1 cellular context compared by ENCODE assay signal in genomic region chr4:152936446-152937279, GRCh38.
TF ChIP-seq lines count a peak whose summit lies in the region.

No MANE protein-coding gene starts in this region.

TF ChIP-seq in HEK293, 187 proteins besides CTCF, POLR2A, EP300 and RAD21 (continued from another document and continues in another):
- TF ChIP-seq ZNF449 (tag by site-specific recombination; IDR thresholded peaks at IDR 0.05) = no peak
- no peak for TF ChIP-seq ZNF423 (tag by site-specific recombination; IDR thresholded peaks at IDR 0.05)
- peak; percentile 75 for TF ChIP-seq ZBTB26 (tag by site-specific recombination; optimal IDR thresholded peaks at IDR 0.05)
- peak; percentile 97 for TF ChIP-seq ZBTB48 (tag by site-specific recombination; IDR thresholded peaks at IDR 0.05)
- no peak for TF ChIP-seq KLF9 (tag by site-specific recombination; IDR thresholded peaks at IDR 0.05; ENCODE audit: low read depth)
- TF ChIP-seq ZNF26 (tag by site-specific recombination; IDR thresholded peaks at IDR 0.05) = no peak
- TF ChIP-seq ZNF544 (tag by site-specific recombination; IDR thresholded peaks at IDR 0.05) = no peak
- no peak for TF ChIP-seq ZNF561 (tag by site-specific recombination; IDR thresholded peaks at IDR 0.05; ENCODE audit: borderline replicate concordance)
- TF ChIP-seq ZBTB10 (tag by site-specific recombination; IDR thresholded peaks at IDR 0.05) = peak; percentile 14; the same call in 1 of the 2 replicates
- no peak for TF ChIP-seq ZNF211 (tag by site-specific recombination; IDR thresholded peaks at IDR 0.05; ENCODE audit: low read depth)
- TF ChIP-seq ZNF280C (tag by site-specific recombination; IDR thresholded peaks at IDR 0.05) = no peak
- no peak for TF ChIP-seq ZNF23 (tag by site-specific recombination; IDR thresholded peaks at IDR 0.05; ENCODE audit: borderline replicate concordance)
- TF ChIP-seq TSHZ1 (tag by site-specific recombination; IDR thresholded peaks at IDR 0.05; ENCODE audit: borderline replicate concordance) = no peak
- TF ChIP-seq GLIS2 (tag by site-specific recombination; IDR thresholded peaks at IDR 0.05) = no peak
- TF ChIP-seq ZNF266 (tag by site-specific recombination; IDR thresholded peaks at IDR 0.05; ENCODE audit: low read depth) = no peak
- peak; percentile 77 for TF ChIP-seq ZNF341 (tag by site-specific recombination; IDR thresholded peaks at IDR 0.05; ENCODE audit: low read depth)
- no peak for TF ChIP-seq ZSCAN30 (tag by site-specific recombination; IDR thresholded peaks at IDR 0.05)
- no peak for TF ChIP-seq ZNF311 (tag by site-specific recombination; IDR thresholded peaks at IDR 0.05; ENCODE audit: borderline replicate concordance)
- no peak for TF ChIP-seq MEIS1 (CRISPR knock-in tag; IDR thresholded peaks at IDR 0.05; ENCODE audit: borderline replicate concordance)
- no peak for TF ChIP-seq ZNF513 (tag by site-specific recombination; IDR thresholded peaks at IDR 0.05)
- no peak for TF ChIP-seq ZNF121 (tag by site-specific recombination; IDR thresholded peaks at IDR 0.05)
- no peak for TF ChIP-seq HOXD13 (CRISPR knock-in tag; IDR thresholded peaks at IDR 0.05; ENCODE audit: borderline replicate concordance)
- TF ChIP-seq ZFP3 (tag by site-specific recombination; IDR thresholded peaks at IDR 0.05; ENCODE audit: low read depth) = no peak
- no peak for TF ChIP-seq IKZF3 (tag by site-specific recombination; IDR thresholded peaks at IDR 0.05)
- TF ChIP-seq ZNF629 (tag by site-specific recombination; IDR thresholded peaks at IDR 0.05) = no peak
- TF ChIP-seq ZNF248 (tag by site-specific recombination; IDR thresholded peaks at IDR 0.05) = no peak
- TF ChIP-seq PRDM2 (tag by site-specific recombination; IDR thresholded peaks at IDR 0.05; ENCODE audit: borderline replicate concordance) = no peak
- no peak for TF ChIP-seq ZNF292 (tag by site-specific recombination; IDR thresholded peaks at IDR 0.05; ENCODE audit: borderline replicate concordance, low read depth)
- TF ChIP-seq PRDM6 (tag by site-specific recombination; IDR thresholded peaks at IDR 0.05) = no peak
- TF ChIP-seq HOXC10 (CRISPR knock-in tag; IDR thresholded peaks at IDR 0.05) = no peak
- TF ChIP-seq ZNF664 (tag by site-specific recombination; IDR thresholded peaks at IDR 0.05) = no peak
- no peak for TF ChIP-seq ZNF645 (tag by site-specific recombination; IDR thresholded peaks at IDR 0.05)
